Comparison of ENCODE assay signal across 16 cellular contexts in genomic region chr13:48398450-48399095, GRCh38. TPM values are rescaled to one million over a fixed set of nuclear protein-coding genes. Genes with fewer than 3 reads are reported as not detected.
DNase-seq lines count a peak whose midpoint lies in the region; ATAC-seq, FAIRE-seq and TF ChIP-seq lines count a peak whose summit lies in the region.
"Had no signal": no experiment of that assay in that cellular context is flagged by ENCODE, and none has a peak within 500 bp of the region (broad histone marks: within the 10 kb centered on the region; RNA-seq: fewer than 3 reads in every experiment).

No MANE protein-coding gene starts in this region.

- POLR2A ChIA-PET in HepG2 (lab: Yijun Ruan, JAX), result interaction anchor here (1.7 kb wide), 1 partner anchor 14 kb away, joined by 5 read pairs; the partner anchor contains the start of gene LPAR6

- H3K9ac ChIP-seq in HepG2 (ENCODE audit: insufficient read depth, low read depth, low read length) (no peak overlapping the region), H9 (ENCODE audit: extremely low read depth, insufficient read length, low read length) (no peak overlapping the region)

- no peaks in the 10 kb centered on the region for H3K4me1 Mint-ChIP-seq in H9

- peaks cover 18 to 29% (median 26%) of the 10 kb centered on the region in 3 experiments for H3K36me3 Mint-ChIP-seq in H9 (ENCODE audit: insufficient read depth in 1 of 3, low read depth in 3 of 3)

- no peak overlapping the region for H4K8ac ChIP-seq in H9 (replicated peaks; ENCODE audit: insufficient read length, low read depth, low read length)

- H3K27me3 ChIP-seq in heart right ventricle, result no peaks in the 10 kb centered on the region
- no peaks in the 10 kb centered on the region for H3K27me3 ChIP-seq in HepG2 (ENCODE audit: control insufficient read depth in 1 of 2, insufficient read depth in 2 of 2, low read length in 2 of 2)
- no peaks in the 10 kb centered on the region for H3K27me3 ChIP-seq in H9 (ENCODE audit: insufficient read depth, low read length)
- H3K27me3 ChIP-seq: dorsolateral prefrontal cortex, SJSA1, testis had no signal

- intact Hi-C loops in heart right ventricle (cut with DNase I), result no loop called here
- intact Hi-C loops in cardiac septum (cut with DNase I), result no loop called here
- intact Hi-C loops in HepG2 (cut with micrococcal nuclease; ENCODE audit: unreplicated experiment), result no loop called here

- H3K27me3 Mint-ChIP-seq in H9 (ENCODE audit: low read depth), result no peaks in the 10 kb centered on the region
- H3K27me3 Mint-ChIP-seq: activated naive CD8-positive, alpha-beta T cell had no signal

- peaks cover 2% of the 10 kb centered on the region for H3K79me2 ChIP-seq in HepG2 (ENCODE audit: insufficient read depth, low read length)
- H3K79me2 ChIP-seq in H9 (ENCODE audit: insufficient read depth, low read length), result no peaks in the 10 kb centered on the region

- no peak overlapping the region for H2BK120ac ChIP-seq in H9 (ENCODE audit: low read depth, low read length, poor library complexity, severe bottlenecking)

- H2BK15ac ChIP-seq in H9 (ENCODE audit: low read depth, low read length), result no peak overlapping the region

- no peaks in the 10 kb centered on the region for H3K79me1 ChIP-seq in H9 (ENCODE audit: insufficient read depth, low read depth, low read length, poor library complexity, severe bottlenecking)

- peaks cover 0 to 61% (median 42%) of the 10 kb centered on the region in 9 donors for H3K4me1 ChIP-seq in heart right ventricle
- H3K4me1 ChIP-seq in HepG2 (ENCODE audit: insufficient read depth, low read length), result peaks cover 75% of the 10 kb centered on the region
- H3K4me1 ChIP-seq in H9 (ENCODE audit: insufficient read depth, low read length), result no peaks in the 10 kb centered on the region

- H2BK20ac ChIP-seq in H9 (ENCODE audit: low read depth, low read length, poor library complexity, severe bottlenecking), result no peak overlapping the region

- ATAC-seq in heart right ventricle, result no peak
- peak; percentile 43; the same call in 2 of the 3 replicates for ATAC-seq in HepG2

- no peak for TF ChIP-seq RAD21 in HepG2 (CRISPR knock-in tag; IDR thresholded peaks at IDR 0.05)

- FAIRE-seq in HepG2 (lab: Jason Lieb, UNC), result no peak
- FAIRE-seq: small intestine had no signal

- CTCF ChIA-PET in HepG2 (lab: Yijun Ruan, JAX; ENCODE audit: low intra/inter-chr PET ratio, low total read pairs), result no interaction called here

- H3K4ac ChIP-seq in H9 (ENCODE audit: low read depth, low read length), result no peak overlapping the region

- no peak overlapping the region for H3T11ph ChIP-seq in H9 (ENCODE audit: low read length)

- H3K18ac ChIP-seq in H9 (ENCODE audit: insufficient read length, low read depth, low read length), result no peak overlapping the region

- no peak for TF ChIP-seq EP300 in HepG2 (IDR thresholded peaks at IDR 0.05; ENCODE audit: low read depth in 2 of 2, low read length in 2 of 2)
- no peak for TF ChIP-seq EP300 in HepG2 (CRISPR knock-in tag; IDR thresholded peaks at IDR 0.05; ENCODE audit: borderline replicate concordance)

- no peak overlapping the region for H4K5ac ChIP-seq in H9 (ENCODE audit: insufficient read length, low read depth, low read length)

- TF ChIP-seq CTCF in heart right ventricle (IDR thresholded peaks at IDR 0.05) (no peak), choroid plexus epithelial cell (conservative IDR thresholded peaks at IDR 0.05; ENCODE audit: low read depth, low read length) (no peak), HepG2 (CRISPR knock-in tag; IDR thresholded peaks at IDR 0.05) (no peak), H9 (conservative IDR thresholded peaks at IDR 0.05) (no peak)

- H2AFZ ChIP-seq in HepG2 (ENCODE audit: low read length) (no peak overlapping the region), H9 (ENCODE audit: low read length) (no peak overlapping the region)

- H3K4me2 ChIP-seq in HepG2 (ENCODE audit: low read depth, low read length), result peak overlapping the region; percentile 30
- H3K4me2 ChIP-seq in H9 (ENCODE audit: insufficient read depth, insufficient read length, low read length), result no peak overlapping the region

- H2AK5ac ChIP-seq in H9 (ENCODE audit: insufficient read length, low read length), result no peak overlapping the region

- peaks cover 12 to 20% of the 10 kb centered on the region in 2 experiments for H3K9me3 Mint-ChIP-seq in H9

- H3K9me3 ChIP-seq in heart right ventricle, result peaks cover 0 to 15% (median 0%) of the 10 kb centered on the region in 11 donors
- no peaks in the 10 kb centered on the region for H3K9me3 ChIP-seq in HepG2 (ENCODE audit: low read length)
- H3K9me3 ChIP-seq in H9 (ENCODE audit: control insufficient read depth, low read depth, low read length), result no peaks in the 10 kb centered on the region
- H3K9me3 ChIP-seq: SJSA1, testis had no signal

- no TSS peak for BruUV-seq in HepG2 (replicated peaks; lab: Mats Ljungman, UMichigan)

- no peak for TF ChIP-seq POLR2A in HepG2 (IDR thresholded peaks at IDR 0.05; ENCODE audit: insufficient read depth in 1 of 2, low read depth in 2 of 2, low read length in 2 of 2)

- H4K91ac ChIP-seq in H9 (ENCODE audit: insufficient read length, low read depth, low read length), result no peak overlapping the region

- no peak for DNase-seq in heart right ventricle
- DNase-seq in cardiac septum (ENCODE audit: low spot score), result no peak
- DNase-seq in choroid plexus epithelial cell (ENCODE audit: low read depth), result peak; percentile 47
- DNase-seq in HepG2 (ENCODE audit: low spot score), result no peak
- no peak for DNase-seq in NCI-H2171 (lab: John Stamatoyannopoulos, UW)
- no peak for DNase-seq in NCI-H774 (lab: John Stamatoyannopoulos, UW)
- no peak for DNase-seq in G401 (ENCODE audit: low spot score)
- DNase-seq in H9, result no peak
- DNase-seq: activated CD8-positive, alpha-beta memory T cell treated with anti-CD3 and anti-CD28 coated beads, Interleukin-2, amount 50 U/mL, for 4 hours; dorsolateral prefrontal cortex; glutamatergic neuron; KBM-7; small intestine; testis had no signal

- peaks cover 0 to 23% (median 0%) of the 10 kb centered on the region in 9 donors for H3K36me3 ChIP-seq in heart right ventricle
- H3K36me3 ChIP-seq in HepG2 (replicated peaks in 1 of 2; ENCODE audit: control insufficient read depth in 1 of 2, insufficient read depth in 2 of 2, low read length in 2 of 2), result 0 out of 5 replicates have a peak, but pooled peaks cover 0 to 2% of the 10 kb centered on the region in 2 experiments

- H3K4me3 Mint-ChIP-seq in H9, result no peak overlapping the region
- H3K4me3 Mint-ChIP-seq: activated naive CD8-positive, alpha-beta T cell had no signal

- H3K23me2 ChIP-seq in H9 (ENCODE audit: insufficient read length, low read depth, low read length, poor library complexity, severe bottlenecking), result no peaks in the 10 kb centered on the region

- H3K27ac ChIP-seq in heart right ventricle, result peak overlapping the region in 8 of 10 donors; percentile 15 to 93 (median 80)
- peak overlapping the region; percentile 63 for H3K27ac ChIP-seq in HepG2 (ENCODE audit: extremely low read length, insufficient read depth, low read length)
- H3K27ac ChIP-seq in H9 (ENCODE audit: insufficient read length, low read depth, low read length), result no peak overlapping the region
- H3K27ac ChIP-seq: SJSA1 had no signal

- no peak overlapping the region for H2BK5ac ChIP-seq in H9 (ENCODE audit: insufficient read length, low read length)

- no peak overlapping the region for H3K23ac ChIP-seq in H9 (ENCODE audit: insufficient read length, low read depth, low read length)

- no peak overlapping the region for H3K14ac ChIP-seq in H9 (ENCODE audit: insufficient read depth, low read length)

- H3K27ac Mint-ChIP-seq in H9, result no peak overlapping the region; a peak in 1 of 7 replicates
- H3K27ac Mint-ChIP-seq: activated naive CD8-positive, alpha-beta T cell had no signal

- H3K4me3 ChIP-seq in heart right ventricle, result no peak overlapping the region
- H3K4me3 ChIP-seq in choroid plexus epithelial cell (ENCODE audit: low read depth, low read length), result no peak overlapping the region
- no peak overlapping the region; a peak in 1 of 6 replicates for H3K4me3 ChIP-seq in HepG2 (replicated peaks in 1 of 3; ENCODE audit: insufficient read depth in 1 of 3, low read depth in 2 of 3, low read length in 3 of 3)
- H3K4me3 ChIP-seq: dorsolateral prefrontal cortex, SJSA1, testis had no signal

- in situ Hi-C loops in HepG2 (cut with HindIII; ENCODE audit: extremely low pct_ligation_motif_present, low pct_unique_long_range_greater_than_20kb), result no loop called here
- in situ Hi-C loops in G401 (cut with HindIII; ENCODE audit: low sequenced_read_pairs), result no loop called here

- H4K20me1 ChIP-seq in HepG2 (ENCODE audit: insufficient read depth, low read length) (no peaks in the 10 kb centered on the region), H9 (ENCODE audit: control insufficient read depth, insufficient read depth, insufficient read length) (no peaks in the 10 kb centered on the region)

- H3K56ac ChIP-seq in H9 (ENCODE audit: insufficient read length, low read depth, low read length), result no peak overlapping the region

- H2BK12ac ChIP-seq in H9 (ENCODE audit: insufficient read length, low read depth, low read length), result no peak overlapping the region

RNA-seq across cellular contexts. Expression of gene LPAR6, which starts 14.3 kb away (rescaled TPM):
- total RNA-seq in heart right ventricle, result 10 to 100 TPM in 7 of 10 donors, 1 to 10 TPM in 3; 5.0 to 28.7 (median 12.1) TPM
- 10 to 100 TPM; 10.6 to 45.1 TPM for polyA plus RNA-seq in heart right ventricle
- total RNA-seq in cardiac septum, result 12.5 TPM
- 17.9 and 24.4 TPM in 2 replicates for total RNA-seq in HepG2 (2016; rRNA removed; fragmentation: Illumina TruSeq; extraction: Trizol)
- 3.0 and 4.7 TPM in 2 replicates for total RNA-seq in HepG2 (2016; cell fraction: cytosol; rRNA removed; fragmentation: Illumina TruSeq; extraction: Trizol; ENCODE audit: low read depth)
- total RNA-seq in HepG2 (2016; cell fraction: insoluble cytoplasmic fraction; rRNA removed; fragmentation: Illumina TruSeq; extraction: Trizol), result 17.0 and 23.7 TPM in 2 replicates
- total RNA-seq in HepG2 (2016; cell fraction: membrane; rRNA removed; fragmentation: Illumina TruSeq; extraction: Trizol), result 8.8 and 9.4 TPM in 2 replicates
- 35.4 and 40.8 TPM in 2 replicates for total RNA-seq in HepG2 (2016; cell fraction: nucleus; rRNA removed; fragmentation: Illumina TruSeq; extraction: Trizol)
- 83.4 and 149 TPM in 2 replicates for polyA plus RNA-seq in HepG2 (2011; rRNA removed)
- 36.7 and 54.7 TPM in 2 replicates for polyA plus RNA-seq in HepG2 (2011; cell fraction: cytosol; rRNA removed)
- polyA plus RNA-seq in HepG2 (2011; cell fraction: nucleus; rRNA removed), result 52.3 and 53.1 TPM in 2 replicates
- 53.2 and 56.3 TPM in 2 replicates for polyA plus RNA-seq in HepG2 (2012)
- 2.8 and 3.7 TPM in 2 replicates for polyA plus RNA-seq in HepG2 (2016; cell fraction: cytosol; fragmentation: Illumina TruSeq; extraction: Trizol; ENCODE audit: low read depth)
- polyA plus RNA-seq in HepG2 (2016; cell fraction: insoluble cytoplasmic fraction; fragmentation: Illumina TruSeq; extraction: Trizol; ENCODE audit: low read depth), result 12.8 and 14.2 TPM in 2 replicates
- polyA plus RNA-seq in HepG2 (2016; cell fraction: membrane; fragmentation: Illumina TruSeq; extraction: Trizol; ENCODE audit: low read depth), result 6.7 and 6.8 TPM in 2 replicates
- 48.2 and 55.7 TPM in 2 replicates for polyA plus RNA-seq in HepG2 (2016; cell fraction: nucleus; fragmentation: Illumina TruSeq; extraction: Trizol; ENCODE audit: insufficient read depth, low read depth)
- polyA minus RNA-seq in HepG2 (2011; rRNA and poly(A)+ RNA removed; ENCODE audit: low replicate concordance), result 24.2 TPM in 1 of 2 replicates, not detected in the other
- polyA minus RNA-seq in HepG2 (2011; cell fraction: cytosol; rRNA and poly(A)+ RNA removed), result 28.9 and 35.4 TPM in 2 replicates
- polyA minus RNA-seq in HepG2 (2011; cell fraction: nucleus; rRNA and poly(A)+ RNA removed), result 42.9 and 52.5 TPM in 2 replicates
- not detected in 2 replicates for total RNA-seq in G401 (2014; rRNA removed; shearing (Covaris generic))
- total RNA-seq in H9 (2021), result 4.2 and 4.3 TPM in 2 replicates
